ENCODE assay signal across 21 cellular contexts in genomic region chr2:147649963-147650362, GRCh38.
A peak's percentile ranks its signal among the peaks of the same experiment; 100 is the strongest.
DNase-seq lines count a peak whose midpoint lies in the region; ATAC-seq lines count a peak whose summit lies in the region.
"Had no signal": no experiment of that assay in that cellular context is flagged by ENCODE, and none has a peak within 500 bp of the region (broad histone marks: within the 10 kb centered on the region; RNA-seq: fewer than 3 reads in every experiment).

No MANE protein-coding gene starts in this region.

- H3K4me1 Mint-ChIP-seq in activated T-helper 17 cell treated with anti-CD3 and anti-CD28 coated beads, Interleukin-2, amount 50 U/mL, for 72 hours, result peaks cover 8% of the 10 kb centered on the region
- H3K4me1 Mint-ChIP-seq in activated T-cell treated with anti-CD3 and anti-CD28 coated beads, Interleukin-2, amount 50 U/mL, for 24 hours (ENCODE audit: low read depth), result peaks cover 8% of the 10 kb centered on the region
- H3K4me1 Mint-ChIP-seq in T-helper 17 cell, result peaks cover 9% of the 10 kb centered on the region

- H3K27me3 Mint-ChIP-seq in activated T-helper 17 cell treated with anti-CD3 and anti-CD28 coated beads, Interleukin-2, amount 50 U/mL, for 72 hours, result no peaks in the 10 kb centered on the region
- H3K27me3 Mint-ChIP-seq in activated T-cell treated with anti-CD3 and anti-CD28 coated beads, Interleukin-2, amount 50 U/mL, for 24 hours, result no peaks in the 10 kb centered on the region
- H3K27me3 Mint-ChIP-seq in T-helper 17 cell, result no peaks in the 10 kb centered on the region
- H3K27me3 Mint-ChIP-seq: CD4-positive, alpha-beta memory T cell had no signal

- H3K4me1 ChIP-seq in GM23248 (ENCODE audit: insufficient read depth), result no peaks in the 10 kb centered on the region
- H3K4me1 ChIP-seq: BLaER1 had no signal

- in situ Hi-C loops in GM23248 (cut with MboI), result no loop called here

- H3K36me3 ChIP-seq in GM23248 (ENCODE audit: low read depth), result no peaks in the 10 kb centered on the region
- H3K36me3 ChIP-seq: BLaER1 had no signal

- H3K9me3 ChIP-seq in GM23248 (ENCODE audit: low read depth) (no peaks in the 10 kb centered on the region), T-helper 17 cell (ENCODE audit: control insufficient read depth, low read length, poor library complexity, severe bottlenecking) (no peaks in the 10 kb centered on the region)
- H3K9me3 ChIP-seq: BLaER1, SK-N-SH had no signal

- H3K4me3 ChIP-seq in GM23248, result no peak overlapping the region
- H3K4me3 ChIP-seq: BLaER1 had no signal

- H3K9ac ChIP-seq in GM23248, result no peak overlapping the region
- H3K9ac ChIP-seq: BLaER1, KMS-11, SK-N-SH had no signal

- no peak overlapping the region for H3K27ac Mint-ChIP-seq in activated T-helper 17 cell treated with anti-CD3 and anti-CD28 coated beads, Interleukin-2, amount 50 U/mL, for 72 hours
- no peak overlapping the region for H3K27ac Mint-ChIP-seq in activated T-cell treated with anti-CD3 and anti-CD28 coated beads, Interleukin-2, amount 50 U/mL, for 24 hours
- no peak overlapping the region for H3K27ac Mint-ChIP-seq in T-helper 17 cell

- peak; percentile 48 for ATAC-seq in activated T-helper 17 cell treated with anti-CD3 and anti-CD28 coated beads, Interleukin-2, amount 50 U/mL, for 72 hours (replicated peaks)
- no peak for ATAC-seq in T-helper 17 cell

- H4K20me1 ChIP-seq in GM23248 (ENCODE audit: insufficient read depth), result no peaks in the 10 kb centered on the region
- H4K20me1 ChIP-seq: BLaER1 had no signal

- no peaks in the 10 kb centered on the region; the same call in 1 of the 2 replicates for H3K27me3 ChIP-seq in GM23248 (replicated peaks; ENCODE audit: insufficient read depth)
- H3K27me3 ChIP-seq: BLaER1 had no signal

- no peak overlapping the region for H3K4me2 ChIP-seq in GM23248 (ENCODE audit: unreplicated experiment)
- H3K4me2 ChIP-seq: BLaER1, KMS-11, SK-N-SH had no signal

- WGBS in GM23248 (ENCODE audit: low coverage in 1 of 2, low lambda C conversion rate in 2 of 2, missing lambda C conversion rate in 2 of 2), 2 experiments, result 50 to 58% methylated on average over 6 of the region's 6 CpGs

- no peaks in the 10 kb centered on the region for H3K36me3 Mint-ChIP-seq in activated T-helper 17 cell treated with anti-CD3 and anti-CD28 coated beads, Interleukin-2, amount 50 U/mL, for 72 hours (ENCODE audit: low read depth)
- H3K36me3 Mint-ChIP-seq in activated T-cell treated with anti-CD3 and anti-CD28 coated beads, Interleukin-2, amount 50 U/mL, for 24 hours (ENCODE audit: low read depth), result no peaks in the 10 kb centered on the region
- peaks cover 2% of the 10 kb centered on the region for H3K36me3 Mint-ChIP-seq in T-helper 17 cell (ENCODE audit: low read depth)
- H3K36me3 Mint-ChIP-seq: CD4-positive, alpha-beta memory T cell had no signal

- H3K79me2 ChIP-seq in GM23248 (ENCODE audit: insufficient read depth), result no peaks in the 10 kb centered on the region

- no peaks in the 10 kb centered on the region for H3K9me3 Mint-ChIP-seq in activated T-helper 17 cell treated with anti-CD3 and anti-CD28 coated beads, Interleukin-2, amount 50 U/mL, for 72 hours
- no peaks in the 10 kb centered on the region for H3K9me3 Mint-ChIP-seq in activated T-cell treated with anti-CD3 and anti-CD28 coated beads, Interleukin-2, amount 50 U/mL, for 24 hours
- H3K9me3 Mint-ChIP-seq: CD4-positive, alpha-beta memory T cell; H9 had no signal

- H3K27ac ChIP-seq in GM23248, result no peak overlapping the region
- H3K27ac ChIP-seq: BLaER1, HL-60, KMS-11 had no signal

- no peak overlapping the region for H3K4me3 Mint-ChIP-seq in activated T-helper 17 cell treated with anti-CD3 and anti-CD28 coated beads, Interleukin-2, amount 50 U/mL, for 72 hours
- H3K4me3 Mint-ChIP-seq in activated T-cell treated with anti-CD3 and anti-CD28 coated beads, Interleukin-2, amount 50 U/mL, for 24 hours, result no peak overlapping the region
- no peak overlapping the region for H3K4me3 Mint-ChIP-seq in T-helper 17 cell
- H3K4me3 Mint-ChIP-seq: CD4-positive, alpha-beta memory T cell; H9 had no signal

- H3F3A ChIP-seq in GM23248 (ENCODE audit: insufficient read depth), result no peaks in the 10 kb centered on the region

- H3K9me2 ChIP-seq in GM23248 (ENCODE audit: insufficient read depth), result no peaks in the 10 kb centered on the region
- H3K9me2 ChIP-seq: SK-N-SH had no signal

- peak; percentile 22 for DNase-seq in DMS79 (lab: John Stamatoyannopoulos, UW)
- DNase-seq in GM23248, result peak; percentile 10
- DNase-seq in kidney tubule cell (ENCODE audit: low spot score), result peak; percentile 69
- DNase-seq in NCI-H524 (lab: John Stamatoyannopoulos, UW), result no peak
- DNase-seq in GM19238 (ENCODE audit: insufficient read length, low spot score), result no peak
- DNase-seq in activated T-cell treated with anti-CD3 and anti-CD28 coated beads, Interleukin-2, amount 50 U/mL, for 24 hours, result no peak
- DNase-seq in T-helper 17 cell, result no peak
- DNase-seq: CD4-positive, alpha-beta memory T cell; H9; MM.1S; NCI-H1092; NCI-H146; NCI-H2029 treated with DMSO at 0.1 percent for 48 hours; NCI-H526 treated with DMSO at 0.1 percent for 48 hours; NK-92 treated with Interleukin-12 subunit alpha and Interleukin-12 subunit beta, amount 100 ng/mL, for 24 hours; SHP77 treated with DMSO at 0.1 percent for 48 hours; SK-N-SH had no signal

- H2AFZ ChIP-seq in GM23248, result no peak overlapping the region

Comparison
In these comparisons a context has a peak if more than half of its experiments do, and no peak if none do; other contexts are left out.
1. DNase-seq: peak in DMS79 (single experiment), GM23248 (single experiment) and kidney tubule cell (single experiment); none in NCI-H524 (0 of 2), GM19238 (single experiment), activated T-cell treated with anti-CD3 and anti-CD28 coated beads, Interleukin-2, amount 50 U/mL, for 24 hours (single experiment) and T-helper 17 cell (0 of 3).